8 cellular contexts compared by ENCODE assay signal in the genomic region with DNA sequence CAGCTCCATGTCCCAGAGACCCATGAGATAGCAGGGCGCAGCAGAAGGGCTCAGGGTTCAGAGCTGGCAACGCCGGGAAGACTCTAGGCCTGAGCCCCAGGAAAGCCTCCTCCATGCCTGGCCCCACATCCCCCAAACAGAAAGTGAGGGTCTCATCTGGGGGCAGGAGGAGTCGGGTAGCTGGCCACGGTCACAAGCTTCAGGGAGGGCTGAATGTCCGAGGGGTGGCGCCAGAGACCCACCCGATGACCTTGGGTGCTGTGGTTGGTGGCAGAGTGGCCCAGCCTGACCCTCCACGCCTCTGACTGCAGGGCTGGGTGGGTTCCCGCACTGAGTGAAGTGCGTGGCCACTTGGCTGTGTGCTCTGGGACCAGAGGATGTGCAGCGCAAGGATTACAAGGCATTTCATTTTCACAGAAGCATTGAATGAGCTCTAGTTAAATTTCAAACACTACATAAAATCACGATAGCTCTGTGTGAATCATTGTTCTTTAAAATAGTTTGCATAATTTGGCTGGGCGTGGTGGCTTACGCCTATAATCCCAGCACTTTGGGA. TPM values are rescaled to one million over a fixed set of nuclear protein-coding genes. Genes with fewer than 3 reads are reported as not detected.
DNase-seq lines count a peak whose midpoint lies in the region; ATAC-seq and TF ChIP-seq lines count a peak whose summit lies in the region.

No MANE protein-coding gene starts in this region.

- no peaks in the 10 kb centered on the region for H3K9me2 ChIP-seq in SU-DHL-6 (replicated peaks; ENCODE audit: insufficient read depth, low read length)

- peak; percentile 64 for DNase-seq in AG08396 (ENCODE audit: low spot score)
- peak; percentile 30 for DNase-seq in fibroblast of mammary gland (ENCODE audit: low read depth)
- no peak for DNase-seq in neuronal stem cell (ENCODE audit: low spot score)
- DNase-seq in stimulated activated CD4-positive, alpha-beta T cell treated with anti-CD3 and anti-CD28 coated beads, Interleukin-2, amount 100 ng/mL, for 24 hours, result no peak

- peak overlapping the region; percentile 30 for H2BK12ac ChIP-seq in neuronal stem cell (ENCODE audit: low read length)

- H3K23ac ChIP-seq in neuronal stem cell (ENCODE audit: low read depth, low read length, poor library complexity), result peak overlapping the region; percentile 73

- H2AK5ac ChIP-seq in neuronal stem cell (ENCODE audit: low read depth, low read length), result peak overlapping the region; percentile 71

- no peak overlapping the region for H3K27ac ChIP-seq in SU-DHL-6 (ENCODE audit: low read depth, low read length)
- no peak overlapping the region for H3K27ac ChIP-seq in neuronal stem cell (replicated peaks; ENCODE audit: low read length)

- peaks cover 19 to 24% of the 10 kb centered on the region in 2 donors for H3K4me1 ChIP-seq in neuronal stem cell (ENCODE audit: control insufficient read depth in 2 of 2, insufficient read depth in 1 of 2, low read depth in 1 of 2, low read length in 2 of 2)

- H2AFZ ChIP-seq in SU-DHL-6 (ENCODE audit: low read depth, low read length, severe bottlenecking) (no peak overlapping the region), neuronal stem cell (ENCODE audit: low read length) (no peak overlapping the region)

- H3K9me3 ChIP-seq in SU-DHL-6 (ENCODE audit: insufficient read depth, low read length) (no peaks in the 10 kb centered on the region), neuronal stem cell (replicated peaks in 1 of 2; ENCODE audit: control insufficient read depth in 2 of 2, insufficient read depth in 1 of 2, low read depth in 1 of 2, low read length in 2 of 2) (no peaks in the 10 kb centered on the region)

- H3K36me3 ChIP-seq in SU-DHL-6 (ENCODE audit: low read length) (no peaks in the 10 kb centered on the region), neuronal stem cell (replicated peaks in 1 of 2; ENCODE audit: control insufficient read depth in 2 of 2, insufficient read depth in 2 of 2, low read length in 2 of 2) (peaks cover 2 to 4% of the 10 kb centered on the region in 2 donors)

- no peak overlapping the region for H3K4ac ChIP-seq in neuronal stem cell (ENCODE audit: low read length)

- H3K27me3 ChIP-seq in SU-DHL-6 (ENCODE audit: low read length), result no peaks in the 10 kb centered on the region
- no peaks in the 10 kb centered on the region for H3K27me3 ChIP-seq in neuronal stem cell (ENCODE audit: control insufficient read depth in 3 of 3, insufficient read depth in 3 of 3, low read depth in 1 of 3, low read length in 3 of 3)

- peak overlapping the region; percentile 87 for H3K18ac ChIP-seq in neuronal stem cell (ENCODE audit: low read length)

- no peak overlapping the region for H4K8ac ChIP-seq in neuronal stem cell (ENCODE audit: low read depth, low read length)

- no peak overlapping the region for H2BK5ac ChIP-seq in neuronal stem cell (ENCODE audit: low read length)

- H2BK15ac ChIP-seq in neuronal stem cell (ENCODE audit: low read length), result no peak overlapping the region

- H4K91ac ChIP-seq in neuronal stem cell (ENCODE audit: low read depth, low read length, poor library complexity), result no peak overlapping the region

- peaks cover 9% of the 10 kb centered on the region for H3K79me1 ChIP-seq in neuronal stem cell (ENCODE audit: low read depth, low read length)

- H4K20me1 ChIP-seq in SU-DHL-6 (ENCODE audit: low read depth, low read length), result no peaks in the 10 kb centered on the region

- H3F3A ChIP-seq in SU-DHL-6 (ENCODE audit: insufficient read depth), result no peaks in the 10 kb centered on the region

- H3K9ac ChIP-seq in SU-DHL-6 (ENCODE audit: low read length) (no peak overlapping the region), neuronal stem cell (ENCODE audit: low read depth, low read length, poor library complexity) (peak overlapping the region; percentile 37)

- TF ChIP-seq CTCF in GM12872 (IDR thresholded peaks at IDR 0.05; ENCODE audit: insufficient read depth, low read depth, low read length), result peak; percentile 65
- peak; percentile 31 for TF ChIP-seq CTCF in SU-DHL-6 (IDR thresholded peaks at IDR 0.05; ENCODE audit: insufficient read depth, low read length, poor library complexity, severe bottlenecking)
- TF ChIP-seq CTCF in fibroblast of mammary gland (conservative IDR thresholded peaks at IDR 0.05; ENCODE audit: control insufficient read depth, insufficient read depth, low read depth, low read length), result peak; percentile 50

- peaks cover 8% of the 10 kb centered on the region for H3K79me2 ChIP-seq in SU-DHL-6 (ENCODE audit: insufficient read depth, low read length)

- no peak overlapping the region for H3K4me3 ChIP-seq in SU-DHL-6 (ENCODE audit: insufficient read depth, low read length, poor library complexity, severe bottlenecking)
- H3K4me3 ChIP-seq in fibroblast of mammary gland (ENCODE audit: control insufficient read depth, low read depth, low read length), result no peak overlapping the region
- H3K4me3 ChIP-seq in neuronal stem cell (ENCODE audit: low read length in 2 of 2), result no peak overlapping the region

- ATAC-seq in activated CD4-positive, CD25-positive, alpha-beta regulatory T cell treated with anti-CD3 and anti-CD28 coated beads, Interleukin-2, amount 50 U/mL, for 24 hours, result no peak
- no peak for ATAC-seq in HG03097 (IDR thresholded peaks at IDR 0.05; ENCODE audit: low FRiP score, unreplicated experiment)

- H3K4me2 ChIP-seq in SU-DHL-6 (ENCODE audit: low read depth, low read length, poor library complexity, severe bottlenecking), result no peak overlapping the region
- H3K4me2 ChIP-seq in neuronal stem cell (ENCODE audit: insufficient read depth, low read length, poor library complexity, severe bottlenecking), result no peak overlapping the region

- no peak overlapping the region for H3K14ac ChIP-seq in neuronal stem cell (ENCODE audit: low read length)

- no CpG with 5 or more reads among the region's 15 CpGs for WGBS in neuronal stem cell (ENCODE audit: extremely low coverage in 2 of 2, insufficient read length in 2 of 2, insufficient replicate concordance in 1 of 2), 2 donors

- no peak overlapping the region for H2BK120ac ChIP-seq in neuronal stem cell (ENCODE audit: low read depth, low read length)

RNA-seq across cellular contexts. Expression of gene C8G, which starts 3.0 kb away (rescaled TPM):
- 0.31 TPM for polyA plus RNA-seq in neuronal stem cell (2013, experiment 1 of 2)
- 0.22 TPM for polyA plus RNA-seq in neuronal stem cell (2013, experiment 2 of 2)

RNA-seq across cellular contexts. Expression of gene FBXW5, which starts 3.5 kb away (rescaled TPM):
- polyA plus RNA-seq in neuronal stem cell (2013, experiment 1 of 2), result 33.3 TPM
- polyA plus RNA-seq in neuronal stem cell (2013, experiment 2 of 2), result 31.2 TPM

RNA-seq across cellular contexts. Expression of gene LCN12, which starts 4.0 kb away (rescaled TPM):
- 0.07 TPM for polyA plus RNA-seq in neuronal stem cell (2013, experiment 1 of 2)
- 0.12 TPM for polyA plus RNA-seq in neuronal stem cell (2013, experiment 2 of 2)

RNA-seq across cellular contexts. Expression of gene PTGDS, which starts 29.3 kb away (rescaled TPM):
- polyA plus RNA-seq in neuronal stem cell (2013, experiment 1 of 2), result 0.33 TPM
- 0.42 TPM for polyA plus RNA-seq in neuronal stem cell (2013, experiment 2 of 2)

RNA-seq across cellular contexts. Expression of gene LCNL1, which starts 34.8 kb away (rescaled TPM):
- 0.07 TPM for polyA plus RNA-seq in neuronal stem cell (2013, experiment 1 of 2)
- 0.07 TPM for polyA plus RNA-seq in neuronal stem cell (2013, experiment 2 of 2)

Comparison
In these comparisons a context has a peak if more than half of its experiments do, and no peak if none do; other contexts are left out.
1. DNase-seq: peak in AG08396 (single experiment) and fibroblast of mammary gland (single experiment); none in neuronal stem cell (single experiment) and stimulated activated CD4-positive, alpha-beta T cell treated with anti-CD3 and anti-CD28 coated beads, Interleukin-2, amount 100 ng/mL, for 24 hours (0 of 2).
2. Peak in every context shown above with its lines, with median percentiles within 50 percentile points of each other: CTCF ChIP-seq.